In the genomic region with DNA sequence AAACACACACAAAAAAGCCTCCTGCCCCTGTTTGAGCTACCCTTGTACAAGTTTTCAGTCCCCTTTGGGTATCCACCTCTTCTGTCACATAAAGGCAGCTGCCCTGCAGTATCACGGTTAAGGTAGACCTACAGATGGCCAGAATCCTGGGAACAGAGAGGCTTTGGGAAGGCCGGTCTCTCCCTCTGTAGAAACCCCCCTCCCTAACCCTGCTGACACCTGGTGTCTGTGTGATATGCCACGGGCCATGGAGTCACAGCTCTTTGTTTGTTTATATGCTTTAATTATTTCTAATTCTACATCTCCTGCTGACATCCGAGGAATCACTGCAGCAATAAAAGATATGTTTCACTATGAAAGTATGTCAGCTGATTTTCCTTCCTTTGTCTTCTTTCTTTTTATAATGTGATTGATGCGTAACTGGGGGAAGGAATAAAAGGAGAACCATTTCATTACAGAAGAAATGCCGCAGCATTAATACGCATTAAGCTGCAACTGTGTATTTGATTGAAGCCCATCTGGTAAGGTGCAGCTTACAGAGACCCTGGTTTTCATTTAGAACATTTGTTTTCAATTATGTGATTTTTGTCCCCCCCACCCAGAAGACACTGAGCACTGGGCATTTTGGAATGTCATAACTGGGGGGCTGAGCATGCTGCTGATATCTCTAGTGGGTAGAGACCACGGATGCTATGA, we compare ENCODE assay signal across 1 cellular context.
TF ChIP-seq lines count a peak whose summit lies in the region.

No MANE protein-coding gene starts in this region.

TF ChIP-seq in SK-N-SH, 30 proteins besides CTCF, POLR2A, EP300 and RAD21 (continued from another document):
- TF ChIP-seq, protein P1, sequence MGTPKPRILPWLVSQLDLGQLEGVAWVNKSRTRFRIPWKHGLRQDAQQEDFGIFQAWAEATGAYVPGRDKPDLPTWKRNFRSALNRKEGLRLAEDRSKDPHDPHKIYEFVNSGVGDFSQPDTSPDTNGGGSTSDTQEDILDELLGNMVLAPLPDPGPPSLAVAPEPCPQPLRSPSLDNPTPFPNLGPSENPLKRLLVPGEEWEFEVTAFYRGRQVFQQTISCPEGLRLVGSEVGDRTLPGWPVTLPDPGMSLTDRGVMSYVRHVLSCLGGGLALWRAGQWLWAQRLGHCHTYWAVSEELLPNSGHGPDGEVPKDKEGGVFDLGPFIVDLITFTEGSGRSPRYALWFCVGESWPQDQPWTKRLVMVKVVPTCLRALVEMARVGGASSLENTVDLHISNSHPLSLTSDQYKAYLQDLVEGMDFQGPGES (IDR thresholded peaks at IDR 0.05; ENCODE audit: low read depth, low read length), result no peak
